In the genomic region with DNA sequence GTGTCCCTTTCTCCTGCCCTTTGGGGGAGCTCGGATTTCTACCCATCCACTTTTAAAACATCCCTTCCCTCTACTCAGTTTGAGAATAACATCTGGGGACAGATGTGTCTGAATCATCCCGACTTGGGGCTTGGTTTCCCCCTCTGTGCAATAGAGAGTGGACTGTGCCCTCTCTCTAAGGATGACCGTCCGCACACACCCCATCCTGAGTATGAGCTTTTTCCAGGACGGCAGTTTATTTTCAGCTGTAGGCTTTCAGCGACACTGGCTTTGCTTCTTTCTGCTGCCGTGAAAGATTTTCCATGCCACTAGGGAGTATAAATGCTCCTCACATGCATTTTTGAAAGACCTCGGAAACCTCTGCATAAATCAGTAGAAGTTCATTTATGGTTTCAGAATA, we compare ENCODE assay signal across 24 cellular contexts. TPM values are rescaled to one million over a fixed set of nuclear protein-coding genes. Genes with fewer than 3 reads are reported as not detected.
DNase-seq lines count a peak whose midpoint lies in the region; ATAC-seq and TF ChIP-seq lines count a peak whose summit lies in the region.
"Had no signal": no experiment of that assay in that cellular context is flagged by ENCODE, and none has a peak within 500 bp of the region (broad histone marks: within the 10 kb centered on the region; RNA-seq: fewer than 3 reads in every experiment).

No MANE protein-coding gene starts in this region.

- H3K4me1 ChIP-seq in left ventricle myocardium inferior (peaks cover 16% of the 10 kb centered on the region), neuronal stem cell (ENCODE audit: control insufficient read depth in 2 of 2, insufficient read depth in 1 of 2, low read depth in 1 of 2, low read length in 2 of 2) (peaks cover 16 to 24% of the 10 kb centered on the region in 2 donors)

- no peak overlapping the region for H2BK120ac ChIP-seq in neuronal stem cell (ENCODE audit: low read depth, low read length)

- intact Hi-C loops in left ventricle myocardium inferior (cut with micrococcal nuclease): no loop called here

- H3K27ac ChIP-seq in C4-2B (peak overlapping the region; percentile 12; the same call in 1 of the 2 replicates), left ventricle myocardium inferior (replicated peaks) (no peak overlapping the region), neuronal stem cell (replicated peaks; ENCODE audit: low read length) (no peak overlapping the region)
- H3K27ac ChIP-seq: dorsolateral prefrontal cortex, thoracic aorta, WERI-Rb-1 had no signal

- DNase-seq in left ventricle myocardium inferior: no peak
- DNase-seq in neuronal stem cell (ENCODE audit: low spot score): no peak
- DNase-seq in hippocampal formation (lab: John Stamatoyannopoulos, UW): no peak
- DNase-seq in NOMO-1 (lab: John Stamatoyannopoulos, UW; ENCODE audit: unreplicated experiment in 2 of 2): no peak
- no peak for DNase-seq in OCI-M2 (lab: John Stamatoyannopoulos, UW; ENCODE audit: unreplicated experiment)
- DNase-seq: ACHN; activated CD4-positive, alpha-beta T cell treated with anti-CD3 and anti-CD28 coated beads, Interleukin-2, amount 50 U/mL, for 1 hour; activated CD8-positive, alpha-beta memory T cell treated with anti-CD3 and anti-CD28 coated beads, Interleukin-2, amount 10 ng/mL, durations not matched to agents 7 days and 5 days; activated naive CD4-positive, alpha-beta T cell treated with anti-CD3 and anti-CD28 coated beads, Interleukin-2, amount 10 ng/mL, durations not matched to agents 7 days and 5 days; anterior cingulate cortex; central memory CD4-positive, alpha-beta T cell; DMS79; dorsolateral prefrontal cortex; MG63; NCI-H2029 treated with DMSO at 0.1 percent for 48 hours; NCI-H345; NCI-H748 treated with DMSO at 0.1 percent for 48 hours; stimulated activated CD4-positive, alpha-beta T cell treated with anti-CD3 and anti-CD28 coated beads, Interleukin-4, amount 100 ng/mL, for 24 hours; stimulated activated naive CD4-positive, alpha-beta T cell; WERI-Rb-1 had no signal

- H3K4ac ChIP-seq in neuronal stem cell (ENCODE audit: low read length): no peak overlapping the region

- H3K4me3 ChIP-seq in WI38 (ENCODE audit: low read depth, low read length) (peak overlapping the region; percentile 15), left ventricle myocardium inferior (peak overlapping the region; percentile 17), neuronal stem cell (ENCODE audit: low read length in 2 of 2) (no peak overlapping the region)
- H3K4me3 ChIP-seq: dorsolateral prefrontal cortex, MG63, thoracic aorta had no signal

- H3K18ac ChIP-seq in neuronal stem cell (ENCODE audit: low read length): peak overlapping the region; percentile 16

- H2BK5ac ChIP-seq in neuronal stem cell (ENCODE audit: low read length): no peak overlapping the region

- WGBS in neuronal stem cell (ENCODE audit: extremely low coverage in 2 of 2, insufficient read length in 2 of 2, insufficient replicate concordance in 1 of 2), 2 donors: no CpG with 5 or more reads among the region's 8 CpGs

- H3K9ac ChIP-seq in neuronal stem cell (ENCODE audit: low read depth, low read length, poor library complexity): no peak overlapping the region

- H3K27me3 ChIP-seq in left ventricle myocardium inferior (ENCODE audit: low read depth) (peaks cover 20% of the 10 kb centered on the region), neuronal stem cell (ENCODE audit: control insufficient read depth in 3 of 3, insufficient read depth in 3 of 3, low read depth in 1 of 3, low read length in 3 of 3) (peaks cover 0 to 58% (median 0%) of the 10 kb centered on the region in 3 experiments)
- H3K27me3 ChIP-seq: MG63 had no signal

- no peak for ATAC-seq in GM18870 (IDR thresholded peaks at IDR 0.05; ENCODE audit: unreplicated experiment)
- ATAC-seq: activated CD8-positive, alpha-beta memory T cell treated with anti-CD3 and anti-CD28 coated beads, Interleukin-2, amount 10 ng/mL, durations not matched to agents 7 days and 5 days had no signal

- H3K9me3 ChIP-seq in left ventricle myocardium inferior (replicated peaks) (no peaks in the 10 kb centered on the region), neuronal stem cell (replicated peaks in 1 of 2; ENCODE audit: control insufficient read depth in 2 of 2, insufficient read depth in 1 of 2, low read depth in 1 of 2, low read length in 2 of 2) (no peaks in the 10 kb centered on the region)
- H3K9me3 ChIP-seq: MG63, thoracic aorta had no signal

- H2AK5ac ChIP-seq in neuronal stem cell (ENCODE audit: low read depth, low read length): no peak overlapping the region

- H3K36me3 ChIP-seq in left ventricle myocardium inferior: no peaks in the 10 kb centered on the region
- no peaks in the 10 kb centered on the region for H3K36me3 ChIP-seq in neuronal stem cell (replicated peaks in 1 of 2; ENCODE audit: control insufficient read depth in 2 of 2, insufficient read depth in 2 of 2, low read length in 2 of 2)
- H3K36me3 ChIP-seq: MG63, thoracic aorta, WERI-Rb-1 had no signal

- no peak overlapping the region for H3K4me2 ChIP-seq in neuronal stem cell (ENCODE audit: insufficient read depth, low read length, poor library complexity, severe bottlenecking)

- no peak overlapping the region for H4K8ac ChIP-seq in neuronal stem cell (ENCODE audit: low read depth, low read length)

- H3K23ac ChIP-seq in neuronal stem cell (ENCODE audit: low read depth, low read length, poor library complexity): no peak overlapping the region

- H2AFZ ChIP-seq in neuronal stem cell (ENCODE audit: low read length): peak overlapping the region; percentile 71

- H2BK12ac ChIP-seq in neuronal stem cell (ENCODE audit: low read length): no peak overlapping the region

- H3K14ac ChIP-seq in neuronal stem cell (ENCODE audit: low read length): no peak overlapping the region

- TF ChIP-seq CTCF in C4-2B (conservative IDR thresholded peaks at IDR 0.05): no peak
- TF ChIP-seq CTCF in WI38 (IDR thresholded peaks at IDR 0.05; ENCODE audit: low read depth, low read length): no peak
- TF ChIP-seq CTCF in left ventricle myocardium inferior (IDR thresholded peaks at IDR 0.05; ENCODE audit: borderline replicate concordance): no peak

- H2BK15ac ChIP-seq in neuronal stem cell (ENCODE audit: low read length): no peak overlapping the region

- H4K91ac ChIP-seq in neuronal stem cell (ENCODE audit: low read depth, low read length, poor library complexity): no peak overlapping the region

- H3K79me1 ChIP-seq in neuronal stem cell (ENCODE audit: low read depth, low read length): no peaks in the 10 kb centered on the region

RNA-seq across cellular contexts. Expression of gene FECH, which starts 53.5 kb away (rescaled TPM):
- total RNA-seq in left ventricle myocardium inferior: 37.0 TPM
- polyA plus RNA-seq in neuronal stem cell (2013, experiment 1 of 2): 20.1 TPM
- polyA plus RNA-seq in neuronal stem cell (2013, experiment 2 of 2): 21.6 TPM

Comparison
In these comparisons a context has a peak if more than half of its experiments do, and no peak if none do; other contexts are left out.
1. H3K4me3 ChIP-seq: peak in WI38 (single experiment) and left ventricle myocardium inferior (single experiment); none in neuronal stem cell (0 of 2).